In genomic region chr1:59422921-59423575, GRCh38 we compare ENCODE assay signal across 11 cellular contexts.
DNase-seq lines count a peak whose midpoint lies in the region; ATAC-seq, FAIRE-seq and TF ChIP-seq lines count a peak whose summit lies in the region.
"Had no signal": no experiment of that assay in that cellular context is flagged by ENCODE, and none has a peak within 500 bp of the region (broad histone marks: within the 10 kb centered on the region; RNA-seq: fewer than 3 reads in every experiment).

No MANE protein-coding gene starts in this region.

- H3K4me1 Mint-ChIP-seq in brain: peaks cover 49% of the 10 kb centered on the region

- DNase-seq in GM03348 (ENCODE audit: low spot score): peak; percentile 37
- DNase-seq in hepatocyte (ENCODE audit: low spot score): peak; percentile 57
- peak; percentile 60 to 87 for DNase-seq in gastrocnemius medialis
- DNase-seq in GM12892 (ENCODE audit: insufficient read length): no peak
- no peak for DNase-seq in activated naive CD4-positive, alpha-beta T cell (lab: John Stamatoyannopoulos, UW)
- no peak for DNase-seq in activated CD4-positive, alpha-beta T cell treated with anti-CD3 and anti-CD28 coated beads, Interleukin-2, amount 50 U/mL, for 48 hours
- DNase-seq: activated T-cell treated with anti-CD3 and anti-CD28 coated beads for 4 hours, nephron progenitor cell had no signal

- H3K9me3 ChIP-seq in hepatocyte (ENCODE audit: low read depth) (no peaks in the 10 kb centered on the region), gastrocnemius medialis (no peaks in the 10 kb centered on the region)

- H3K36me3 Mint-ChIP-seq in brain: no peaks in the 10 kb centered on the region

- H3K4me3 ChIP-seq in hepatocyte (no peak overlapping the region), gastrocnemius medialis (no peak overlapping the region)
- H3K4me3 ChIP-seq: K562 had no signal

- peaks cover 3% of the 10 kb centered on the region for H3K27me3 Mint-ChIP-seq in brain

- H3K4me2 ChIP-seq in hepatocyte: no peak overlapping the region

- TF ChIP-seq POLR2A in gastrocnemius medialis (IDR thresholded peaks at IDR 0.05): no peak
- TF ChIP-seq POLR2A in GM12892 (IDR thresholded peaks at IDR 0.05; ENCODE audit: low read depth, low read length): no peak

- no peaks in the 10 kb centered on the region for H3K4me1 ChIP-seq in hepatocyte (ENCODE audit: insufficient read depth)
- peaks cover 64 to 66% of the 10 kb centered on the region in 2 donors for H3K4me1 ChIP-seq in gastrocnemius medialis

- H3K27ac ChIP-seq in hepatocyte (no peak overlapping the region), gastrocnemius medialis (peak overlapping the region; percentile 71 to 90 (median 88))

- H3K27ac Mint-ChIP-seq in brain: peak overlapping the region in 3 of 5 experiments; percentile 2 to 24 (median 8)
- H3K27ac Mint-ChIP-seq: nephron progenitor cell had no signal

- H4K20me1 ChIP-seq in hepatocyte (ENCODE audit: insufficient read depth, poor library complexity, severe bottlenecking): no peaks in the 10 kb centered on the region

- intact Hi-C loops in gastrocnemius medialis (cut with DNase I; ENCODE audit: low total_unique reads): loop anchor here (5.0 to 10.0 kb wide), 2 partner anchors 126 to 638 kb away; partner anchors contain the start of genes FGGY and JUN

- H2AFZ ChIP-seq in hepatocyte: no peak overlapping the region

- H3K36me3 ChIP-seq in hepatocyte (replicated peaks; ENCODE audit: insufficient read depth, low read depth) (no peaks in the 10 kb centered on the region), gastrocnemius medialis (no peaks in the 10 kb centered on the region)

- no peaks in the 10 kb centered on the region for H3K79me2 ChIP-seq in hepatocyte

- no peak for FAIRE-seq in GM12892 (lab: Jason Lieb, UNC)
- FAIRE-seq: K562 had no signal

- H3K9me3 Mint-ChIP-seq in brain: peaks cover 0 to 3% (median 0%) of the 10 kb centered on the region in 5 experiments
- H3K9me3 Mint-ChIP-seq: nephron progenitor cell had no signal

- H3K27me3 ChIP-seq in hepatocyte (no peaks in the 10 kb centered on the region), gastrocnemius medialis (no peaks in the 10 kb centered on the region)

- WGBS in hepatocyte (ENCODE audit: low lambda C conversion rate, missing lambda C conversion rate): 84% methylated on average over 6 of the region's 6 CpGs

- no peak for TF ChIP-seq CTCF in brain (conservative IDR thresholded peaks at IDR 0.05)
- no peak for TF ChIP-seq CTCF in hepatocyte (IDR thresholded peaks at IDR 0.05; ENCODE audit: poor library complexity)
- TF ChIP-seq CTCF in gastrocnemius medialis (IDR thresholded peaks at IDR 0.05 in 4 of 5, conservative IDR thresholded peaks at IDR 0.05 in 1 of 5): no peak

- no peaks in the 10 kb centered on the region for H3K9me2 ChIP-seq in hepatocyte (replicated peaks; ENCODE audit: insufficient read depth)

- in situ Hi-C loops in gastrocnemius medialis (cut with MboI; ENCODE audit: low sequenced_read_pairs in 4 of 4): loop anchor here in 1 of 4 donors (10.0 kb wide), 1 partner anchor 528 kb away; no protein-coding TSS in a partner anchor

- no peak overlapping the region for H3K4me3 Mint-ChIP-seq in brain
- H3K4me3 Mint-ChIP-seq: nephron progenitor cell had no signal

- ATAC-seq in gastrocnemius medialis: peak; percentile 36 to 74
- no peak for ATAC-seq in HG03025 (IDR thresholded peaks at IDR 0.05; ENCODE audit: low FRiP score, unreplicated experiment)
- ATAC-seq: K562 had no signal

Comparison
In these comparisons a context has a peak if more than half of its experiments do, and no peak if none do; other contexts are left out.
1. DNase-seq: peak in GM03348 (single experiment), hepatocyte (single experiment) and gastrocnemius medialis (2 of 2); none in GM12892 (single experiment), activated naive CD4-positive, alpha-beta T cell (0 of 4) and activated CD4-positive, alpha-beta T cell treated with anti-CD3 and anti-CD28 coated beads, Interleukin-2, amount 50 U/mL, for 48 hours (0 of 2).